Comparison of ENCODE assay signal across 8 cellular contexts in genomic region chr1:200302893-200303250, GRCh38.
DNase-seq lines count a peak whose midpoint lies in the region; ATAC-seq and TF ChIP-seq lines count a peak whose summit lies in the region.

No MANE protein-coding gene starts in this region.

- H3K36me3 ChIP-seq in ascending aorta (no peaks in the 10 kb centered on the region), iPS-20b (ENCODE audit: insufficient read depth, low read depth, low read length) (no peaks in the 10 kb centered on the region), spleen (no peaks in the 10 kb centered on the region)

- peak; percentile 13 for ATAC-seq in HG02571 (IDR thresholded peaks at IDR 0.05; ENCODE audit: unreplicated experiment)
- no peak for ATAC-seq in HG03520 (IDR thresholded peaks at IDR 0.05; ENCODE audit: unreplicated experiment)
- ATAC-seq in GM19452 (IDR thresholded peaks at IDR 0.05; ENCODE audit: unreplicated experiment), result no peak

- TF ChIP-seq POLR2A in spleen (IDR thresholded peaks at IDR 0.05), result no peak

- peak; percentile 25 for DNase-seq in AG20443 (ENCODE audit: low spot score)
- DNase-seq in ascending aorta (ENCODE audit: low spot score in 2 of 2), result no peak
- no peak for DNase-seq in spleen
- no peak for DNase-seq in activated CD8-positive, alpha-beta memory T cell treated with anti-CD3 and anti-CD28 coated beads for 24 hours

- WGBS in spleen, 5 donors, result 39 to 71% (median 45%) methylated on average over 12 of the region's 12 CpGs

- intact Hi-C loops in ascending aorta (cut with DNase I), result no loop called here
- intact Hi-C loops in spleen (cut with DNase I; ENCODE audit: low total_unique reads), result loop anchor here (10.0 kb wide), 2 partner anchors 168 to 618 kb away; no protein-coding TSS in a partner anchor

- peak overlapping the region; percentile 62 to 87 for H3K4me3 ChIP-seq in ascending aorta
- peak overlapping the region; percentile 73 for H3K4me3 ChIP-seq in iPS-20b (ENCODE audit: low read length)
- H3K4me3 ChIP-seq in spleen, result peak overlapping the region; percentile 42 to 88 (median 61)

- H3K9me3 ChIP-seq in ascending aorta (no peaks in the 10 kb centered on the region), iPS-20b (ENCODE audit: insufficient read depth, low read depth, low read length) (no peaks in the 10 kb centered on the region), spleen (no peaks in the 10 kb centered on the region)

- TF ChIP-seq CTCF in ascending aorta (IDR thresholded peaks at IDR 0.05) (no peak), spleen (IDR thresholded peaks at IDR 0.05 in 8 of 11, conservative IDR thresholded peaks at IDR 0.05 in 3 of 11) (no peak)

- H3K4me1 ChIP-seq in ascending aorta (no peaks in the 10 kb centered on the region), iPS-20b (ENCODE audit: insufficient read depth, low read length) (peaks cover 2% of the 10 kb centered on the region; the same call in 1 of the 2 replicates), spleen (peaks cover 3 to 69% (median 38%) of the 10 kb centered on the region in 6 donors)

- no peaks in the 10 kb centered on the region for H3K27me3 ChIP-seq in ascending aorta
- H3K27me3 ChIP-seq in iPS-20b (ENCODE audit: insufficient read depth, low read length), result peaks cover 50% of the 10 kb centered on the region
- no peaks in the 10 kb centered on the region for H3K27me3 ChIP-seq in spleen (replicated peaks in 1 of 7)

- H3K9ac ChIP-seq in iPS-20b (ENCODE audit: low read depth, low read length), result no peak overlapping the region

- H3K27ac ChIP-seq in ascending aorta (no peak overlapping the region), iPS-20b (ENCODE audit: low read length) (no peak overlapping the region), spleen (peak overlapping the region in 5 of 8 donors; percentile 12 to 80 (median 71))

Comparison
In these comparisons a context has a peak if more than half of its experiments do, and no peak if none do; other contexts are left out.
1. H3K27ac ChIP-seq: peak in spleen (5 of 8); none in ascending aorta (0 of 2) and iPS-20b (single experiment).
2. Peak in every context shown above with its lines, with median percentiles within 50 percentile points of each other: H3K4me3 ChIP-seq.